In genomic region chr6:131999545-132000146, GRCh38 we compare ENCODE assay signal across 18 cellular contexts. TPM values are rescaled to one million over a fixed set of nuclear protein-coding genes. Genes with fewer than 3 reads are reported as not detected.
DNase-seq lines count a peak whose midpoint lies in the region; ATAC-seq and TF ChIP-seq lines count a peak whose summit lies in the region.
"Had no signal": no experiment of that assay in that cellular context is flagged by ENCODE, and none has a peak within 500 bp of the region (broad histone marks: within the 10 kb centered on the region; RNA-seq: fewer than 3 reads in every experiment).

No MANE protein-coding gene starts in this region.

- no peaks in the 10 kb centered on the region for H3K79me2 ChIP-seq in Loucy (ENCODE audit: insufficient read depth, low read length)

- peaks cover 0 to 4% (median 0%) of the 10 kb centered on the region in 4 donors for H3K4me1 Mint-ChIP-seq in naive thymus-derived CD8-positive, alpha-beta T cell

- H3K36me3 ChIP-seq in Loucy (ENCODE audit: insufficient read depth, low read length) (no peaks in the 10 kb centered on the region), stomach (no peaks in the 10 kb centered on the region)
- H3K36me3 ChIP-seq: suprapubic skin had no signal

- no peaks in the 10 kb centered on the region for H4K20me1 ChIP-seq in Loucy (ENCODE audit: insufficient read depth, low read length, poor library complexity, severe bottlenecking)

- no peak overlapping the region for H3K9ac ChIP-seq in Loucy (ENCODE audit: low read depth, low read length, poor library complexity, severe bottlenecking)

- TF ChIP-seq POLR2A in stomach (IDR thresholded peaks at IDR 0.05): no peak

- peak overlapping the region in 3 of 5 donors; percentile 1 to 77 (median 72) for H3K27ac ChIP-seq in stomach
- H3K27ac ChIP-seq: suprapubic skin had no signal

- H3K27me3 Mint-ChIP-seq in naive thymus-derived CD8-positive, alpha-beta T cell: peaks cover 0 to 3% (median 0%) of the 10 kb centered on the region in 5 donors

- H3K27me3 ChIP-seq in Loucy (ENCODE audit: insufficient read depth, low read length, poor library complexity, severe bottlenecking) (no peaks in the 10 kb centered on the region), stomach (no peaks in the 10 kb centered on the region)
- H3K27me3 ChIP-seq: suprapubic skin had no signal

- TF ChIP-seq EP300 in stomach (IDR thresholded peaks at IDR 0.05): no peak

- TF ChIP-seq CTCF in Loucy (conservative IDR thresholded peaks at IDR 0.05; ENCODE audit: low read length) (no peak), stomach (IDR thresholded peaks at IDR 0.05) (no peak)

- H3K4me3 ChIP-seq in Loucy (ENCODE audit: low read length, poor library complexity, severe bottlenecking) (no peak overlapping the region), stomach (no peak overlapping the region)
- H3K4me3 ChIP-seq: K562, mucosa of descending colon, suprapubic skin had no signal

- whole genome bisulfite sequencing in stomach, 5 donors: 63 to 88% (median 75%) methylated on average over 4 of the region's 4 CpGs

- H3K36me3 Mint-ChIP-seq in naive thymus-derived CD8-positive, alpha-beta T cell: no peaks in the 10 kb centered on the region

- peak; percentile 32 for ATAC-seq in GM19463 (IDR thresholded peaks at IDR 0.05; ENCODE audit: unreplicated experiment)
- ATAC-seq in naive thymus-derived CD8-positive, alpha-beta T cell: no peak
- ATAC-seq: K562, left cardiac atrium, mucosa of descending colon had no signal

- H3K4me1 ChIP-seq in Loucy (ENCODE audit: insufficient read depth, low read length, poor library complexity, severe bottlenecking): peaks cover 5% of the 10 kb centered on the region
- H3K4me1 ChIP-seq in stomach: no peaks in the 10 kb centered on the region
- H3K4me1 ChIP-seq: suprapubic skin had no signal

- peaks cover 0 to 13% (median 7%) of the 10 kb centered on the region in 9 donors for H3K9me3 Mint-ChIP-seq in naive thymus-derived CD8-positive, alpha-beta T cell

- DNase-seq in fibroblast of peridontal ligament (ENCODE audit: extremely low read depth) (peak; percentile 46), stomach (no peak), H4 (ENCODE audit: low spot score) (no peak), GF-D8 (lab: John Stamatoyannopoulos, UW) (no peak), D341Med (ENCODE audit: low spot score) (no peak)
- DNase-seq in naive thymus-derived CD8-positive, alpha-beta T cell: no peak
- DNase-seq: DMS53, hypothalamus, left cardiac atrium, mucosa of descending colon, NCI-H1105 treated with DMSO at 0.1 percent for 48 hours, NCI-H2227 treated with DMSO at 0.1 percent for 48 hours, posterior cingulate gyrus had no signal

- no peak overlapping the region for H3K4me2 ChIP-seq in Loucy (ENCODE audit: low read depth, low read length, poor library complexity, severe bottlenecking)

- H3K9me3 ChIP-seq in Loucy (ENCODE audit: insufficient read depth, low read depth, low read length) (no peaks in the 10 kb centered on the region; the same call in 1 of the 2 replicates), stomach (peaks cover 0 to 13% (median 6%) of the 10 kb centered on the region in 4 donors)

- intact Hi-C loops in stomach (cut with DNase I; ENCODE audit: low total_unique reads): no loop called here

- no peaks in the 10 kb centered on the region for H3F3A ChIP-seq in Loucy (ENCODE audit: low read depth)

- H2AFZ ChIP-seq in Loucy (ENCODE audit: low read length): 0 out of 2 replicates have a peak overlapping the region, but pooled peaks have one; percentile 31

- POLR2A ChIA-PET in naive thymus-derived CD8-positive, alpha-beta T cell (lab: Charles Lee): no interaction called here

- H3K4me3 Mint-ChIP-seq in naive thymus-derived CD8-positive, alpha-beta T cell: no peak overlapping the region

- no peak overlapping the region for H3K27ac Mint-ChIP-seq in naive thymus-derived CD8-positive, alpha-beta T cell

- no peaks in the 10 kb centered on the region for H3K9me2 ChIP-seq in Loucy (replicated peaks; ENCODE audit: low read depth, low read length)

RNA-seq across cellular contexts. Expression of gene CCN2, which starts 48.5 kb away (rescaled TPM):
- total RNA-seq in stomach: 100 to 1,000 TPM in 3 of 5 donors, 10 to 100 TPM in 2; 89.3 to 317 (median 130) TPM
- polyA plus RNA-seq in stomach: 10 to 100 TPM; 38.5 to 45.4 (median 40.3) TPM
- total RNA-seq in naive thymus-derived CD8-positive, alpha-beta T cell: under 1 TPM in 1 of 2 experiments, not detected in 1; 0.41 TPM
- polyA plus RNA-seq in naive thymus-derived CD8-positive, alpha-beta T cell: not detected
- 12.4 and 16.4 TPM in 2 replicates for total RNA-seq in H4 (2014; rRNA removed; shearing (Covaris generic))
- total RNA-seq: T-helper 1 cell treated with Interleukin-12 subunit alpha and Interleukin-12 subunit beta and Interleukin-4 antibody, amounts not matched to agents 30 ng/mL and 1 ng/mL, for 36 hours had no signal
- polyA plus RNA-seq: K562 had no signal
